10 cellular contexts compared by ENCODE assay signal in genomic region chr2:23286765-23287155, GRCh38.
DNase-seq lines count a peak whose midpoint lies in the region; ATAC-seq, FAIRE-seq and TF ChIP-seq lines count a peak whose summit lies in the region.
"Had no signal": no experiment of that assay in that cellular context is flagged by ENCODE, and none has a peak within 500 bp of the region (broad histone marks: within the 10 kb centered on the region; RNA-seq: fewer than 3 reads in every experiment).

No MANE protein-coding gene starts in this region.

- TF ChIP-seq POLR2A in H54 (IDR thresholded peaks at IDR 0.05; ENCODE audit: low read depth, low read length) (no peak), HepG2 (IDR thresholded peaks at IDR 0.05; ENCODE audit: insufficient read depth in 1 of 2, low read depth in 2 of 2, low read length in 2 of 2) (no peak)

- H3K4me3 Mint-ChIP-seq in chondrocyte (ENCODE audit: unreplicated experiment) (peak overlapping the region; percentile 3), natural killer cell (no peak overlapping the region)
- H3K4me3 Mint-ChIP-seq: stimulated activated effector memory CD8-positive, alpha-beta T cell treated with anti-CD3 and anti-CD28 coated beads, Interleukin-12 subunit alpha, Interleukin-12 subunit beta, amount 100 ng/mL, for 72 hours had no signal

- H3K27ac Mint-ChIP-seq in chondrocyte (ENCODE audit: unreplicated experiment), result peak overlapping the region; percentile 95
- H3K27ac Mint-ChIP-seq in natural killer cell, result no peak overlapping the region
- H3K27ac Mint-ChIP-seq: stimulated activated effector memory CD8-positive, alpha-beta T cell treated with anti-CD3 and anti-CD28 coated beads, Interleukin-12 subunit alpha, Interleukin-12 subunit beta, amount 100 ng/mL, for 72 hours had no signal

- H3K9me3 Mint-ChIP-seq in chondrocyte (ENCODE audit: low read depth), result peaks cover 8% of the 10 kb centered on the region
- peaks cover 0 to 3% of the 10 kb centered on the region in 2 donors for H3K9me3 Mint-ChIP-seq in natural killer cell

- no peak overlapping the region for H2AFZ ChIP-seq in HepG2 (ENCODE audit: low read length)

- DNase-seq in H54 (ENCODE audit: insufficient read length, low spot score), result peak; percentile 10
- no peak for DNase-seq in chondrocyte (ENCODE audit: low spot score)
- no peak for DNase-seq in HepG2 (ENCODE audit: low spot score)
- peak; percentile 10 for DNase-seq in smooth muscle cell of the brain vasculature (ENCODE audit: low read depth, low spot score)
- no peak for DNase-seq in NCI-H2107 (lab: John Stamatoyannopoulos, UW)
- no peak for DNase-seq in natural killer cell
- DNase-seq: activated T-cell treated with anti-CD3 and anti-CD28 coated beads for 4 hours had no signal

- no peaks in the 10 kb centered on the region for H3K36me3 Mint-ChIP-seq in chondrocyte (ENCODE audit: low read depth)
- H3K36me3 Mint-ChIP-seq in natural killer cell, result no peaks in the 10 kb centered on the region
- H3K36me3 Mint-ChIP-seq: stimulated activated effector memory CD8-positive, alpha-beta T cell treated with anti-CD3 and anti-CD28 coated beads, Interleukin-12 subunit alpha, Interleukin-12 subunit beta, amount 100 ng/mL, for 72 hours had no signal

- ATAC-seq in HepG2 (0 out of 3 replicates have a peak, but pooled peaks have one; percentile 36), GM19397 (IDR thresholded peaks at IDR 0.05; ENCODE audit: unreplicated experiment) (no peak), HG03442 (IDR thresholded peaks at IDR 0.05; ENCODE audit: unreplicated experiment) (no peak), natural killer cell (no peak)
- ATAC-seq: stimulated activated effector memory CD8-positive, alpha-beta T cell treated with anti-CD3 and anti-CD28 coated beads, Interleukin-12 subunit alpha, Interleukin-12 subunit beta, amount 100 ng/mL, for 72 hours had no signal

- TF ChIP-seq CTCF in chondrocyte (IDR thresholded peaks at IDR 0.05) (no peak), HepG2 (CRISPR knock-in tag; IDR thresholded peaks at IDR 0.05) (no peak), natural killer cell (IDR thresholded peaks at IDR 0.05) (no peak)

- H3K4me1 ChIP-seq in HepG2 (ENCODE audit: insufficient read depth, low read length), result no peaks in the 10 kb centered on the region

- H3K36me3 ChIP-seq in HepG2 (replicated peaks in 1 of 2; ENCODE audit: control insufficient read depth in 1 of 2, insufficient read depth in 2 of 2, low read length in 2 of 2), result no peaks in the 10 kb centered on the region

- in situ Hi-C loops in HepG2 (cut with HindIII; ENCODE audit: extremely low pct_ligation_motif_present, low pct_unique_long_range_greater_than_20kb), result no loop called here

- no peaks in the 10 kb centered on the region for H3K79me2 ChIP-seq in HepG2 (ENCODE audit: insufficient read depth, low read length)

- H3K9ac ChIP-seq in HepG2 (ENCODE audit: insufficient read depth, low read depth, low read length), result no peak overlapping the region

- H3K4me1 Mint-ChIP-seq in chondrocyte (ENCODE audit: low read depth) (peaks cover 49% of the 10 kb centered on the region), natural killer cell (no peaks in the 10 kb centered on the region)
- H3K4me1 Mint-ChIP-seq: stimulated activated effector memory CD8-positive, alpha-beta T cell treated with anti-CD3 and anti-CD28 coated beads, Interleukin-12 subunit alpha, Interleukin-12 subunit beta, amount 100 ng/mL, for 72 hours had no signal

- no peak overlapping the region for H3K4me2 ChIP-seq in HepG2 (ENCODE audit: low read depth, low read length)

- TF ChIP-seq EP300 in HepG2 (IDR thresholded peaks at IDR 0.05; ENCODE audit: low read depth in 2 of 2, low read length in 2 of 2) (no peak), HepG2 (CRISPR knock-in tag; IDR thresholded peaks at IDR 0.05; ENCODE audit: borderline replicate concordance) (no peak)

- intact Hi-C loops in HepG2 (cut with micrococcal nuclease; ENCODE audit: unreplicated experiment), result no loop called here
- intact Hi-C loops in natural killer cell (cut with micrococcal nuclease), result no loop called here

- BruUV-seq in HepG2 (replicated peaks; lab: Mats Ljungman, UMichigan), result no TSS peak

- H3K27me3 Mint-ChIP-seq in chondrocyte (ENCODE audit: low read depth), result no peaks in the 10 kb centered on the region
- peaks cover 5 to 11% of the 10 kb centered on the region in 2 donors for H3K27me3 Mint-ChIP-seq in natural killer cell (ENCODE audit: low read depth in 2 of 2)

- CTCF ChIA-PET in HepG2 (lab: Yijun Ruan, JAX; ENCODE audit: low intra/inter-chr PET ratio, low total read pairs), result no interaction called here

- no peak for TF ChIP-seq RAD21 in HepG2 (CRISPR knock-in tag; IDR thresholded peaks at IDR 0.05)

- no peaks in the 10 kb centered on the region for H3K9me3 ChIP-seq in HepG2 (ENCODE audit: low read length)

- FAIRE-seq in H54 (lab: Jason Lieb, UNC) (peak; percentile 82), HepG2 (lab: Jason Lieb, UNC) (no peak)

- POLR2A ChIA-PET in HepG2 (lab: Yijun Ruan, JAX), result no interaction called here

- no peaks in the 10 kb centered on the region for H3K27me3 ChIP-seq in HepG2 (ENCODE audit: control insufficient read depth in 1 of 2, insufficient read depth in 2 of 2, low read length in 2 of 2)

- no peak overlapping the region for H3K4me3 ChIP-seq in HepG2 (replicated peaks in 1 of 3; ENCODE audit: insufficient read depth in 1 of 3, low read depth in 2 of 3, low read length in 3 of 3)

- 20% methylated on average over 3 of the region's 3 CpGs for WGBS in HepG2 (ENCODE audit: low lambda C conversion rate)

- no peaks in the 10 kb centered on the region for H4K20me1 ChIP-seq in HepG2 (ENCODE audit: insufficient read depth, low read length)

- H3K27ac ChIP-seq in HepG2 (ENCODE audit: extremely low read length, insufficient read depth, low read length), result no peak overlapping the region

TF ChIP-seq in HepG2, 621 proteins besides CTCF, POLR2A, EP300 and RAD21:
- no peak for TF ChIP-seq ATF5 (CRISPR knock-in tag; IDR thresholded peaks at IDR 0.05; ENCODE audit: low read depth)
- TF ChIP-seq ZNF496 (CRISPR knock-in tag; IDR thresholded peaks at IDR 0.05; ENCODE audit: insufficient replicate concordance), result no peak
- no peak for TF ChIP-seq NBN (conservative IDR thresholded peaks at IDR 0.05)
- no peak for TF ChIP-seq SYNCRIP (IDR thresholded peaks at IDR 0.05; ENCODE audit: insufficient read depth, low read depth, low read length)
- TF ChIP-seq SKI (IDR thresholded peaks at IDR 0.05; ENCODE audit: partially characterized antibody), result no peak
- TF ChIP-seq ZNF841 (CRISPR knock-in tag; IDR thresholded peaks at IDR 0.05; ENCODE audit: borderline replicate concordance), result no peak

Comparison
In these comparisons a context has a peak if more than half of its experiments do, and no peak if none do; other contexts are left out.
1. DNase-seq: peak in H54 (single experiment) and smooth muscle cell of the brain vasculature (single experiment); none in chondrocyte (single experiment), HepG2 (single experiment), NCI-H2107 (single experiment) and natural killer cell (single experiment).